In the genomic region with DNA sequence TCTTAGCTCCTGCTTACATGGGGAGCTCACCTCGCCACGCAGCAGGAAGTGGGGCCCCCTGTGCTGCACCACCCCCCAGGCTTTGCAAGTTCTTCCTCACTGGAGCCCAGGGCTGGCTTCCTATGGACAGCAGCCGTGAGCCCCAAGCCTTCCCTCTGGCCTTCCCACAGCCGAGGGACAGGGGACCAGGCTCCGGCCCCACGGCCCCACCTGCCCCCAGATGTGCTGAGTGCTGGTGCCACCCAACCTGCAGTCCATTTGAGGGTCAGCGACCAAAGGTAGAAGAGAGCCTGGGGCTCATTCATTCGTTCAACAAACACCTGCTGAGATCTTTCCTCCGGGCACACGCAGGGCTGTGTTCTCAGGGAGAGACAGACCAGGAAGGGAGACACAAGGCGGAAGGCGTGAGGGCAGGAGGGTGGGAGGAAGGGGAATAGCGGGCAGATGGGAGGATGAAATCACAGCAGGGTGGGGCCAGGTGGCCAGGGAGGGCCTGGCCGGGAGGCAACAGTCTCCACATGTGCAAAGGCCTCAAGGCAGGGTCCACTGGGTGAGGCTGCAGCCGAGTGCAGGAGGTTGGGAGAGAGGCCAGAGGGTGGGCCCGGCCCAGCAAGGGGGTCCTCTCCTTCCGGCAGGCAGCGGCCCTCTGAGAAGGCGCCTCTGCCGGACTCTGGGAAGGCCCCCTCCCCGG, we compare ENCODE assay signal across 22 cellular contexts.
DNase-seq lines count a peak whose midpoint lies in the region; ATAC-seq and TF ChIP-seq lines count a peak whose summit lies in the region.
"Had no signal": no experiment of that assay in that cellular context is flagged by ENCODE, and none has a peak within 500 bp of the region (broad histone marks: within the 10 kb centered on the region; RNA-seq: fewer than 3 reads in every experiment).

No MANE protein-coding gene starts in this region.

- H3K9me3 ChIP-seq in RWPE2 (ENCODE audit: severe bottlenecking) (no peaks in the 10 kb centered on the region), transverse colon (peaks cover 0 to 3% of the 10 kb centered on the region in 2 donors)
- H3K9me3 ChIP-seq: adrenal gland had no signal

- H3K4me1 ChIP-seq in RWPE2 (ENCODE audit: insufficient read depth, poor library complexity, severe bottlenecking) = no peaks in the 10 kb centered on the region
- no peaks in the 10 kb centered on the region for H3K4me1 ChIP-seq in transverse colon
- H3K4me1 ChIP-seq: adrenal gland, tibial artery had no signal

- H3K36me3 ChIP-seq in RWPE2 (ENCODE audit: low read depth) (no peaks in the 10 kb centered on the region), transverse colon (no peaks in the 10 kb centered on the region)
- H3K36me3 ChIP-seq: adrenal gland, tibial artery had no signal

- H3K9me3 Mint-ChIP-seq in activated CD8-positive, alpha-beta memory T cell treated with anti-CD3 and anti-CD28 coated beads, Interleukin-2, amount 10 ng/mL, durations not matched to agents 7 days and 5 days (ENCODE audit: low read depth) = no peaks in the 10 kb centered on the region

- H3K27me3 Mint-ChIP-seq in activated CD8-positive, alpha-beta memory T cell treated with anti-CD3 and anti-CD28 coated beads, Interleukin-2, amount 10 ng/mL, durations not matched to agents 7 days and 5 days = no peaks in the 10 kb centered on the region
- H3K27me3 Mint-ChIP-seq: activated B cell treated with CpG ODN at 0.5 μM for 24 hours had no signal

- peaks cover 1% of the 10 kb centered on the region for H3K36me3 Mint-ChIP-seq in activated CD8-positive, alpha-beta memory T cell treated with anti-CD3 and anti-CD28 coated beads, Interleukin-2, amount 10 ng/mL, durations not matched to agents 7 days and 5 days

- no peaks in the 10 kb centered on the region for H3K4me1 Mint-ChIP-seq in activated CD8-positive, alpha-beta memory T cell treated with anti-CD3 and anti-CD28 coated beads, Interleukin-2, amount 10 ng/mL, durations not matched to agents 7 days and 5 days
- H3K4me1 Mint-ChIP-seq: activated B cell treated with CpG ODN at 0.5 μM for 24 hours had no signal

- 78 to 80% methylated on average over 1 to 21 of the region's 21 CpGs for WGBS in transverse colon (ENCODE audit: low coverage in 1 of 2), 2 donors

- TF ChIP-seq POLR2A in transverse colon (IDR thresholded peaks at IDR 0.05) = no peak

- H3K4me3 Mint-ChIP-seq in activated CD8-positive, alpha-beta memory T cell treated with anti-CD3 and anti-CD28 coated beads, Interleukin-2, amount 10 ng/mL, durations not matched to agents 7 days and 5 days = no peak overlapping the region
- H3K4me3 Mint-ChIP-seq: activated B cell treated with CpG ODN at 0.5 μM for 24 hours had no signal

- ATAC-seq in activated CD8-positive, alpha-beta memory T cell treated with anti-CD3 and anti-CD28 coated beads, Interleukin-2, amount 10 ng/mL, durations not matched to agents 7 days and 5 days = no peak
- ATAC-seq in RWPE2 (ENCODE audit: low read depth) = no peak
- no peak for ATAC-seq in HG02884 (IDR thresholded peaks at IDR 0.05; ENCODE audit: unreplicated experiment)
- ATAC-seq in GM21786 (IDR thresholded peaks at IDR 0.05; ENCODE audit: unreplicated experiment) = no peak

- intact Hi-C loops in transverse colon (cut with DNase I; ENCODE audit: low total_unique reads) = no loop called here

- no peak for TF ChIP-seq EP300 in transverse colon (IDR thresholded peaks at IDR 0.05; ENCODE audit: low read depth)

- DNase-seq in activated CD8-positive, alpha-beta memory T cell treated with anti-CD3 and anti-CD28 coated beads for 24 hours = peak; percentile 51
- no peak for DNase-seq in activated CD8-positive, alpha-beta memory T cell treated with anti-CD3 and anti-CD28 coated beads, Interleukin-2, amount 10 ng/mL, durations not matched to agents 7 days and 5 days
- DNase-seq in RWPE2 (ENCODE audit: low spot score) (peak; percentile 45), islet precursor cell (peak; percentile 42), transverse colon (peak; percentile 6), NCI-H82 treated with DMSO at 0.1 percent for 48 hours (lab: John Stamatoyannopoulos, UW; ENCODE audit: unreplicated experiment) (no peak)
- DNase-seq: ACHN; activated B cell treated with CpG ODN at 0.5 μM for 24 hours; activated T-cell treated with anti-CD3 and anti-CD28 coated beads, Interleukin-2, amount 50 U/mL, for 48 hours; cerebellar nuclear complex; foreskin fibroblast; GF-D8; HCEC 1CT; mesendoderm; NCI-H82; RPMI8226; stimulated activated CD4-positive, alpha-beta T cell treated with anti-CD3 and anti-CD28 coated beads, Interleukin-4, amount 100 ng/mL, for 1 hour; stimulated activated CD8-positive, alpha-beta memory T cell treated with anti-CD3 and anti-CD28 coated beads, Interleukin-4, amount 100 ng/mL, for 48 hours had no signal

- H3K27me3 ChIP-seq in RWPE2 (ENCODE audit: insufficient read depth, poor library complexity, severe bottlenecking) (no peaks in the 10 kb centered on the region), transverse colon (no peaks in the 10 kb centered on the region)
- H3K27me3 ChIP-seq: adrenal gland had no signal

- CTCF ChIA-PET in activated CD8-positive, alpha-beta memory T cell treated with anti-CD3 and anti-CD28 coated beads, Interleukin-2, amount 10 ng/mL, durations not matched to agents 7 days and 5 days (lab: Charles Lee) = no interaction called here

- H3K4me3 ChIP-seq in RWPE2 (ENCODE audit: severe bottlenecking) (no peak overlapping the region), transverse colon (no peak overlapping the region)
- H3K4me3 ChIP-seq: adrenal gland, tibial artery had no signal

- H3K27ac ChIP-seq in RWPE2 (ENCODE audit: poor library complexity, severe bottlenecking) = no peak overlapping the region
- H3K27ac ChIP-seq in transverse colon = no peak overlapping the region
- H3K27ac ChIP-seq: adrenal gland, tibial artery had no signal

- no peak overlapping the region for H3K27ac Mint-ChIP-seq in activated CD8-positive, alpha-beta memory T cell treated with anti-CD3 and anti-CD28 coated beads, Interleukin-2, amount 10 ng/mL, durations not matched to agents 7 days and 5 days
- H3K27ac Mint-ChIP-seq: activated B cell treated with CpG ODN at 0.5 μM for 24 hours had no signal

- no peak for TF ChIP-seq CTCF in RWPE2 (IDR thresholded peaks at IDR 0.05; ENCODE audit: poor library complexity, severe bottlenecking)
- TF ChIP-seq CTCF in transverse colon (IDR thresholded peaks at IDR 0.05) = no peak

- in situ Hi-C loops in transverse colon (cut with MboI; ENCODE audit: low pct_ligation_motif_present in 1 of 4, low pct_unique_long_range_greater_than_20kb in 1 of 4, low sequenced_read_pairs in 3 of 4) = no loop called here

Comparison
In these comparisons a context has a peak if more than half of its experiments do, and no peak if none do; other contexts are left out.
1. DNase-seq: peak in activated CD8-positive, alpha-beta memory T cell treated with anti-CD3 and anti-CD28 coated beads for 24 hours (single experiment), RWPE2 (single experiment), islet precursor cell (single experiment) and transverse colon (single experiment); none in activated CD8-positive, alpha-beta memory T cell treated with anti-CD3 and anti-CD28 coated beads, Interleukin-2, amount 10 ng/mL, durations not matched to agents 7 days and 5 days (single experiment) and NCI-H82 treated with DMSO at 0.1 percent for 48 hours (single experiment).